Comparison of ENCODE assay signal across 28 cellular contexts in genomic region chr3:33165372-33165771, GRCh38. TPM values are rescaled to one million over a fixed set of nuclear protein-coding genes. Genes with fewer than 3 reads are reported as not detected.
"Had no signal": no experiment of that assay in that cellular context is flagged by ENCODE, and none has a peak within 500 bp of the region (broad histone marks: within the 10 kb centered on the region; RNA-seq: fewer than 3 reads in every experiment).

No MANE protein-coding gene starts in this region.

- H3K4me3 ChIP-seq: breast epithelium, cardiac muscle cell, esophagus squamous epithelium, heart left ventricle had no signal

- DNase-seq: activated B cell treated with CpG ODN at 0.5 μM for 24 hours; activated CD4-positive, alpha-beta memory T cell treated with anti-CD3 and anti-CD28 coated beads, Interleukin-2, amount 10 ng/mL, durations not matched to agents 7 days and 5 days; activated CD4-positive, alpha-beta T cell treated with anti-CD3 and anti-CD28 coated beads for 48 hours; activated CD8-positive, alpha-beta memory T cell treated with anti-CD3 and anti-CD28 coated beads, Interleukin-2, amount 50 U/mL, for 48 hours; activated gamma-delta T cell; activated naive CD4-positive, alpha-beta T cell; activated naive CD4-positive, alpha-beta T cell treated with anti-CD3 and anti-CD28 coated beads, Interleukin-2, amount 10 ng/mL, durations not matched to agents 7 days and 5 days; activated naive CD8-positive, alpha-beta T cell treated with anti-CD3 and anti-CD28 coated beads, Interleukin-2, amount 10 ng/mL, durations not matched to agents 7 days and 5 days; activated T-cell treated with anti-CD3 and anti-CD28 coated beads for 4 hours; activated T-cell treated with anti-CD3 and anti-CD28 coated beads, Interleukin-2, amount 50 U/mL, for 24 hours; activated T-cell treated with anti-CD3 and anti-CD28 coated beads, Interleukin-2, amount 50 U/mL, for 72 hours; amniotic stem cell; anterior cingulate cortex; effector CD8-positive, alpha-beta T cell; esophagus squamous epithelium; foreskin fibroblast; glutamatergic neuron; heart left ventricle; SW 1271; T-cell; T-helper 9 cell; WERI-Rb-1 had no signal

- ATAC-seq: activated CD4-positive, CD25-positive, alpha-beta regulatory T cell treated with anti-CD3 and anti-CD28 coated beads, Interleukin-2, amount 50 U/mL, for 24 hours; activated naive CD4-positive, alpha-beta T cell treated with anti-CD3 and anti-CD28 coated beads, Interleukin-2, amount 50 U/mL, for 72 hours; activated T-cell treated with anti-CD3 and anti-CD28 coated beads, Interleukin-2, amount 50 U/mL, for 72 hours; heart left ventricle; T-cell had no signal

- H3K27me3 ChIP-seq: breast epithelium, cardiac muscle cell, esophagus squamous epithelium, heart left ventricle had no signal

- H3K27ac ChIP-seq: breast epithelium, cardiac muscle cell, epithelial cell of prostate, esophagus squamous epithelium, heart left ventricle, WERI-Rb-1 had no signal

- H3K36me3 ChIP-seq: breast epithelium, cardiac muscle cell, esophagus squamous epithelium, heart left ventricle, WERI-Rb-1 had no signal

- H3K9me3 ChIP-seq: breast epithelium, esophagus squamous epithelium had no signal

- H3K4me1 ChIP-seq: breast epithelium, esophagus squamous epithelium had no signal

RNA-seq across cellular contexts. Expression of gene SUSD5, which starts 53.2 kb away (rescaled TPM):
- total RNA-seq: activated CD4-positive, alpha-beta memory T cell treated with anti-CD3 and anti-CD28 coated beads, Interleukin-2, amount 10 ng/mL, durations not matched to agents 7 days and 5 days; activated naive CD4-positive, alpha-beta T cell treated with anti-CD3 and anti-CD28 coated beads, Interleukin-2, amount 50 U/mL, for 72 hours; activated naive CD8-positive, alpha-beta T cell treated with anti-CD3 and anti-CD28 coated beads, Interleukin-2, amount 10 ng/mL, durations not matched to agents 7 days and 5 days; activated T-cell treated with anti-CD3 and anti-CD28 coated beads, Interleukin-2, amount 50 U/mL, for 72 hours; T-cell; T-helper 2 cell treated with Interferon-gamma antibody and Interleukin-4, amounts not matched to agents 100 ng/mL and 5 ng/mL, for 36 hours had no signal
